Comparison of ENCODE assay signal across 1 cellular context in genomic region chr17:16215273-16215964, GRCh38.
A peak's percentile ranks its signal among the peaks of the same experiment; 100 is the strongest.
TF ChIP-seq lines count a peak whose summit lies in the region.

TSS of gene NCOR1 (minus strand) at chr17:16215534. CDS start at chr17:16194569, 20,965 bp downstream.

TF ChIP-seq in GM12878, 131 proteins besides CTCF, POLR2A, EP300 and RAD21 (continued from another document):
- TF ChIP-seq NKRF (conservative IDR thresholded peaks at IDR 0.05) (peak; percentile 69), CUX1 (IDR thresholded peaks at IDR 0.05; ENCODE audit: insufficient replicate concordance, low read depth, low read length) (no peak)
TF ChIP-seq in GM12878: peak in this region for 40.
